ENCODE assay signal across 9 cellular contexts in the genomic region with DNA sequence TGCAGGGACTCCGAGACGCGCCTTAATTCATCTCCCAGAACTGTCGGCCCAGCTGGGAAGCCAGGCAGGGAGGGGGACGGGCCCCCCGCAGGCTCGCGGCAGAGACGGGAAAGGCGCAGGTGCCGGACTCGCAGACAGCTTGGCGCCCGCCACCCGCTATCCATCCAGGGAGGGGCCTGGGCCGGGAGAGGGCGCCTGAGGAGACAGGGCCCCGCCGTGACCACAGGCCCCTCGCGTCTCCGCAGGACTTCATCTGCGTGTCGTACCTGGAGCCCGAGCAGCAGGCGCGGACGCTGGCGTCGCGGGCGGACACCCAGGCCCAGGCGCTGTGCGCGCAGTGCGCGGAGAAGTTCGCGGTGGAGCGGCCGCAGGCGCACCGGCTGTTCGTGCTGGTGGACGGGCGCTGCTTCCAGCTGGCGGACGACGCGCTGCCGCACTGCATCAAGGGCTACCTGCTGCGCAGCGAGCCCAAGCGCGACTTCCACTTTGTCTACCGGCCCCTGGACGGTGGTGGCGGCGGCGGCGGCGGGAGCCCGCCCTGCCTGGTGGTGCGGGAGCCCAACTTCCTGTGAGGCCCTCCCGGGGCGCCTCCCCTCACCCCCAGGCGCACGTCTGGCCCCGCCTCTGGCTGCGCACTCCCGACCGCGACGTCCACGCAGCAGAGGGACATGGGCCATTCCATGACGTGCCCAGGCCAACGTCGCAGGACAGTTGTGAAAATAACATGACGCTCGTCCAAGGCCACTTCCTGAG.
DNase-seq lines count a peak whose midpoint lies in the region; FAIRE-seq and TF ChIP-seq lines count a peak whose summit lies in the region.
"Had no signal": no experiment of that assay in that cellular context is flagged by ENCODE, and none has a peak within 500 bp of the region (broad histone marks: within the 10 kb centered on the region; RNA-seq: fewer than 3 reads in every experiment).

No MANE protein-coding gene starts in this region.

- H3K27me3 ChIP-seq in WERI-Rb-1 (ENCODE audit: insufficient read depth, low read depth, severe bottlenecking) (no peaks in the 10 kb centered on the region), small intestine (ENCODE audit: control insufficient read depth in 2 of 2, insufficient read depth in 2 of 2, low read length in 2 of 2) (no peaks in the 10 kb centered on the region)

- H3K27ac ChIP-seq in WERI-Rb-1 (peak overlapping the region; percentile 93), small intestine (ENCODE audit: low read depth in 1 of 2, low read length in 1 of 2) (no peak overlapping the region)
- H3K27ac ChIP-seq: PC-9 had no signal

- TF ChIP-seq CTCF in WERI-Rb-1 (IDR thresholded peaks at IDR 0.05; ENCODE audit: low read depth, low read length) = no peak

- POLR2A ChIA-PET in activated CD4-positive, alpha-beta memory T cell treated with anti-CD3 and anti-CD28 coated beads for 36 hours (lab: Charles Lee) = interaction anchor here (1.1 kb wide), 1 partner anchor 123 kb away, joined by 3 read pairs; no protein-coding TSS in a partner anchor

- CTCF ChIA-PET in activated CD4-positive, alpha-beta memory T cell treated with anti-CD3 and anti-CD28 coated beads for 36 hours (lab: Charles Lee) = interaction anchor here (0.6 to 6.4 kb wide), 8 partner anchors 19 to 535 kb away, joined by 3 to 32 read pairs (median 6); no protein-coding TSS in a partner anchor

- no peak overlapping the region for H3K27ac Mint-ChIP-seq in activated CD4-positive, alpha-beta memory T cell treated with anti-CD3 and anti-CD28 coated beads for 36 hours

- H3K36me3 Mint-ChIP-seq in activated CD4-positive, alpha-beta memory T cell treated with anti-CD3 and anti-CD28 coated beads for 36 hours = peaks cover 3% of the 10 kb centered on the region

- 20 to 56% (median 49%) methylated on average over 45 to 80 of the region's 80 CpGs for WGBS in small intestine, 3 donors

- no peak for FAIRE-seq in small intestine (lab: Jason Lieb, UNC)

- H3K9me3 Mint-ChIP-seq in activated CD4-positive, alpha-beta memory T cell treated with anti-CD3 and anti-CD28 coated beads for 36 hours = no peaks in the 10 kb centered on the region

- in situ Hi-C loops in KBM-7 (cut with MboI; ENCODE audit: low pct_unique_long_range_greater_than_20kb, low sequenced_read_pairs) = no loop called here

- H3K4me1 Mint-ChIP-seq in activated CD4-positive, alpha-beta memory T cell treated with anti-CD3 and anti-CD28 coated beads for 36 hours (ENCODE audit: low read depth) = peaks cover 6% of the 10 kb centered on the region

- intact Hi-C loops in activated CD4-positive, alpha-beta memory T cell treated with anti-CD3 and anti-CD28 coated beads for 36 hours (cut with micrococcal nuclease) = no loop called here

- peaks cover 30% of the 10 kb centered on the region for H3K36me3 ChIP-seq in WERI-Rb-1
- H3K36me3 ChIP-seq in small intestine (ENCODE audit: control insufficient read depth in 2 of 2, insufficient read depth in 2 of 2, low read length in 2 of 2) = peaks cover 0 to 3% of the 10 kb centered on the region in 2 donors

- H3K4me3 ChIP-seq in WERI-Rb-1 (ENCODE audit: low read depth, low read length) (peak overlapping the region; percentile 75), iPS-11a (ENCODE audit: low read depth, low read length) (peak overlapping the region; percentile 25), small intestine (ENCODE audit: low read depth in 1 of 2, low read length in 2 of 2) (peak overlapping the region in 1 of 2 donors; percentile 18)
- H3K4me3 ChIP-seq: PC-9 had no signal

- H3K4me3 Mint-ChIP-seq in activated CD4-positive, alpha-beta memory T cell treated with anti-CD3 and anti-CD28 coated beads for 36 hours = no peak overlapping the region

- no peaks in the 10 kb centered on the region for H3K4me1 ChIP-seq in small intestine (ENCODE audit: control insufficient read depth in 2 of 2, insufficient read depth in 1 of 2, low read depth in 1 of 2, low read length in 1 of 2)

- H3K27me3 Mint-ChIP-seq in activated CD4-positive, alpha-beta memory T cell treated with anti-CD3 and anti-CD28 coated beads for 36 hours = no peaks in the 10 kb centered on the region

- H3K9me3 ChIP-seq in WERI-Rb-1 (ENCODE audit: severe bottlenecking) (no peaks in the 10 kb centered on the region), small intestine (ENCODE audit: control insufficient read depth, low read depth) (no peaks in the 10 kb centered on the region)

- DNase-seq in NCI-H1092 treated with DMSO at 0.1 percent for 48 hours (lab: John Stamatoyannopoulos, UW) (peak; percentile 65), WERI-Rb-1 (peak; percentile 88), small intestine (peak; percentile 28), SKM-1 treated with dmso at 0.1 percent for 144 hours (lab: John Stamatoyannopoulos, UW; ENCODE audit: unreplicated experiment) (no peak), mucosa of gallbladder (ENCODE audit: low spot score) (no peak), KBM-7 (no peak)
- DNase-seq in activated CD4-positive, alpha-beta memory T cell treated with anti-CD3 and anti-CD28 coated beads for 36 hours = no peak
- DNase-seq: PC-9 had no signal

Comparison
In these comparisons a context has a peak if more than half of its experiments do, and no peak if none do; other contexts are left out.
1. DNase-seq: peak in NCI-H1092 treated with DMSO at 0.1 percent for 48 hours (single experiment), WERI-Rb-1 (single experiment) and small intestine (single experiment); none in SKM-1 treated with dmso at 0.1 percent for 144 hours (single experiment), mucosa of gallbladder (single experiment), KBM-7 (single experiment) and activated CD4-positive, alpha-beta memory T cell treated with anti-CD3 and anti-CD28 coated beads for 36 hours (single experiment).